ENCODE assay signal across 18 cellular contexts in the genomic region with DNA sequence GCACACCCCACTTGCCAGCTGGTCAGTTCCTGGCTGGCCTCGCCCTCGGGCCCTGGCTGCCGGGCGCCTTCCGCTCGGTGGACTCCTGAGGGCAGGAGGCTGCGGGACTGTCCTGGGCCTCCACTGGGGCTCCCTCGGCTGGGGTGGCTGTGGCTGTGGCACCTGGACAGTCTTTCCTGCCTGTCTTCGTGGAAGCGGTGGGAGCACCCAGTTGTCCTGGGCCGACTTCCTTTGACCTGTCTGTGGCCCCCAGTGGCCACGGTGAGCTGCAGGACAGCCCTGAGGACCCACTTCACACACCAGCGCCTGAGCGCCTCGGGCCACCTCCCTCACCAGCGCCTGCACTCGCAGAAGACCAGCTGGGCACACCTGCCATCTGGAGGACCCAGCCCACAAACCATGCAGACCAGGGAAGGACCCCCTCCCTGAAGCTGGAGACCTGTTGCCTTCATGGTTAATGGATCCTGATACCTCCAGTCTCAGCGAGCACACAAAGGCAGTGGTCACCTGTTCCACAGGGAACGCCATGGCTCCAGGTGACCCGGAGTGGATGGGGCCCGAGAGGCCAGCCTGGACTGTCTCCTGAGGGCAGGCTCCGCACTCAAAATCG. TPM values are rescaled to one million over a fixed set of nuclear protein-coding genes. Genes with fewer than 3 reads are reported as not detected.
A peak's percentile ranks its signal among the peaks of the same experiment; 100 is the strongest.
DNase-seq lines count a peak whose midpoint lies in the region; ATAC-seq, FAIRE-seq and TF ChIP-seq lines count a peak whose summit lies in the region.
"Had no signal": no experiment of that assay in that cellular context is flagged by ENCODE, and none has a peak within 500 bp of the region (broad histone marks: within the 10 kb centered on the region; RNA-seq: fewer than 3 reads in every experiment).

No MANE protein-coding gene starts in this region.

- no peak overlapping the region for H2BK12ac ChIP-seq in neuronal stem cell (ENCODE audit: low read length)

- H3K9me2 ChIP-seq in PC-9 (ENCODE audit: insufficient read depth), result no peaks in the 10 kb centered on the region

- no peak overlapping the region for H3K18ac ChIP-seq in neuronal stem cell (ENCODE audit: low read length)

- no peak overlapping the region for H4K91ac ChIP-seq in neuronal stem cell (ENCODE audit: low read depth, low read length, poor library complexity)

- H2BK5ac ChIP-seq in neuronal stem cell (ENCODE audit: low read length), result peak overlapping the region; percentile 35

- H3K23ac ChIP-seq in neuronal stem cell (ENCODE audit: low read depth, low read length, poor library complexity), result peak overlapping the region; percentile 20

- H2AFZ ChIP-seq in PC-9, result no peak overlapping the region
- no peak overlapping the region for H2AFZ ChIP-seq in neuronal stem cell (ENCODE audit: low read length)
- H2AFZ ChIP-seq: parathyroid adenoma had no signal

- H3K9me3 Mint-ChIP-seq in stimulated activated memory B cell treated with anti-CD40 and anti-IgM and Interleukin-4, amounts not matched to agents 10 μg/mL and 1 μg/mL and 100 μg/mL, for 72 hours, result no peaks in the 10 kb centered on the region
- H3K9me3 Mint-ChIP-seq: activated naive CD4-positive, alpha-beta T cell treated with anti-CD3 and anti-CD28 coated beads, Interleukin-2, amount 10 ng/mL, durations not matched to agents 7 days and 5 days had no signal

- peaks cover 27% of the 10 kb centered on the region for H3K27me3 Mint-ChIP-seq in stimulated activated memory B cell treated with anti-CD40 and anti-IgM and Interleukin-4, amounts not matched to agents 10 μg/mL and 1 μg/mL and 100 μg/mL, for 72 hours

- H3K79me1 ChIP-seq in neuronal stem cell (ENCODE audit: low read depth, low read length), result peaks cover 2% of the 10 kb centered on the region

- no peaks in the 10 kb centered on the region for H3K36me3 ChIP-seq in PC-9 (ENCODE audit: low read depth)
- peaks cover 2 to 28% of the 10 kb centered on the region in 2 donors for H3K36me3 ChIP-seq in neuronal stem cell (replicated peaks in 1 of 2; ENCODE audit: control insufficient read depth in 2 of 2, insufficient read depth in 2 of 2, low read length in 2 of 2)
- no peaks in the 10 kb centered on the region for H3K36me3 ChIP-seq in urinary bladder (ENCODE audit: insufficient read depth)
- H3K36me3 ChIP-seq: cardiac muscle cell had no signal

- WGBS in neuronal stem cell (ENCODE audit: extremely low coverage in 2 of 2, insufficient read length in 2 of 2, insufficient replicate concordance in 1 of 2), 2 donors, result no CpG with 5 or more reads among the region's 23 CpGs
- 87% methylated on average over 23 of the region's 23 CpGs for WGBS in urinary bladder

- H3K4me1 Mint-ChIP-seq in stimulated activated memory B cell treated with anti-CD40 and anti-IgM and Interleukin-4, amounts not matched to agents 10 μg/mL and 1 μg/mL and 100 μg/mL, for 72 hours, result peaks cover 16% of the 10 kb centered on the region

- DNase-seq in PC-9, result no peak
- no peak for DNase-seq in epithelial cell of proximal tubule (ENCODE audit: low read depth)
- no peak for DNase-seq in neuronal stem cell (ENCODE audit: low spot score)
- DNase-seq in GM19239 (ENCODE audit: insufficient read length, low spot score), result no peak
- DNase-seq in NOMO-1 treated with dmso at 0.1 percent for 144 hours (lab: John Stamatoyannopoulos, UW; ENCODE audit: unreplicated experiment), result no peak
- DNase-seq: activated CD4-positive, CD25-positive, alpha-beta regulatory T cell treated with anti-CD3 and anti-CD28 coated beads, Interleukin-2, amount 50 U/mL, for 72 hours; activated CD8-positive, alpha-beta memory T cell treated with anti-CD3 and anti-CD28 coated beads, Interleukin-2, amount 50 U/mL, for 4 hours; activated naive CD4-positive, alpha-beta T cell treated with anti-CD3 and anti-CD28 coated beads, Interleukin-2, amount 10 ng/mL, durations not matched to agents 7 days and 5 days; effector memory CD4-positive, alpha-beta T cell; foreskin melanocyte; NCI-H2081 treated with DMSO at 0.1 percent for 48 hours; stimulated activated CD4-positive, alpha-beta T cell treated with anti-CD3 and anti-CD28 coated beads, Interleukin-15, amount 100 ng/mL, for 24 hours; T-helper 17 cell; testis had no signal

- no TSS peak for BruUV-seq in PC-9 (replicated peaks; lab: Mats Ljungman, UMichigan)

- H4K8ac ChIP-seq in neuronal stem cell (ENCODE audit: low read depth, low read length), result no peak overlapping the region

- no peaks in the 10 kb centered on the region for H3K27me3 ChIP-seq in PC-9 (ENCODE audit: insufficient read depth, low read depth)
- peaks cover 0 to 18% (median 0%) of the 10 kb centered on the region in 3 experiments for H3K27me3 ChIP-seq in neuronal stem cell (ENCODE audit: control insufficient read depth in 3 of 3, insufficient read depth in 3 of 3, low read depth in 1 of 3, low read length in 3 of 3)
- H3K27me3 ChIP-seq: testis had no signal

- H3K27ac Mint-ChIP-seq in stimulated activated memory B cell treated with anti-CD40 and anti-IgM and Interleukin-4, amounts not matched to agents 10 μg/mL and 1 μg/mL and 100 μg/mL, for 72 hours, result no peak overlapping the region
- H3K27ac Mint-ChIP-seq: activated naive CD4-positive, alpha-beta T cell treated with anti-CD3 and anti-CD28 coated beads, Interleukin-2, amount 10 ng/mL, durations not matched to agents 7 days and 5 days; T-helper 17 cell had no signal

- H3K9me3 ChIP-seq in PC-9 (ENCODE audit: insufficient read depth, low read depth), result no peaks in the 10 kb centered on the region
- no peaks in the 10 kb centered on the region for H3K9me3 ChIP-seq in neuronal stem cell (replicated peaks in 1 of 2; ENCODE audit: control insufficient read depth in 2 of 2, insufficient read depth in 1 of 2, low read depth in 1 of 2, low read length in 2 of 2)
- H3K9me3 ChIP-seq: testis had no signal

- H3K4ac ChIP-seq in neuronal stem cell (ENCODE audit: low read length), result no peak overlapping the region

- H3F3A ChIP-seq in PC-9 (ENCODE audit: insufficient read depth, low read depth), result peaks cover 14% of the 10 kb centered on the region; the same call in 1 of the 2 replicates

- no peak for ATAC-seq in stimulated activated memory B cell treated with anti-CD40 and anti-IgM and Interleukin-4, amounts not matched to agents 10 μg/mL and 1 μg/mL and 100 μg/mL, for 72 hours
- ATAC-seq: T-helper 17 cell had no signal

- H3K4me3 ChIP-seq in PC-9 (peak overlapping the region; percentile 84; the same call in 1 of the 2 replicates), epithelial cell of proximal tubule (ENCODE audit: low read depth, low read length) (peak overlapping the region; percentile 67), neuronal stem cell (ENCODE audit: low read length in 2 of 2) (no peak overlapping the region), urinary bladder (ENCODE audit: low read depth, low read length) (no peak overlapping the region)
- H3K4me3 ChIP-seq: cardiac muscle cell, testis had no signal

- H2BK120ac ChIP-seq in neuronal stem cell (ENCODE audit: low read depth, low read length), result no peak overlapping the region

- peaks cover 20% of the 10 kb centered on the region for H3K79me2 ChIP-seq in PC-9 (ENCODE audit: low read depth)
- H3K79me2 ChIP-seq: parathyroid adenoma had no signal

- H3K4me2 ChIP-seq in PC-9 (peak overlapping the region; percentile 93), neuronal stem cell (ENCODE audit: insufficient read depth, low read length, poor library complexity, severe bottlenecking) (no peak overlapping the region)

- no peak overlapping the region for H3K4me3 Mint-ChIP-seq in stimulated activated memory B cell treated with anti-CD40 and anti-IgM and Interleukin-4, amounts not matched to agents 10 μg/mL and 1 μg/mL and 100 μg/mL, for 72 hours
- H3K4me3 Mint-ChIP-seq: activated naive CD4-positive, alpha-beta T cell treated with anti-CD3 and anti-CD28 coated beads, Interleukin-2, amount 10 ng/mL, durations not matched to agents 7 days and 5 days had no signal

- POLR2A ChIA-PET in PC-9 (lab: Charles Lee; ENCODE audit: unreplicated experiment), result interaction anchor here (0.6 to 1.0 kb wide), 2 partner anchors 8 to 140 kb away, joined by 5 to 7 read pairs; partner anchors contain the start of gene TMEM80

- no peak overlapping the region for H3K14ac ChIP-seq in neuronal stem cell (ENCODE audit: low read length)

- no peaks in the 10 kb centered on the region for H3K36me3 Mint-ChIP-seq in stimulated activated memory B cell treated with anti-CD40 and anti-IgM and Interleukin-4, amounts not matched to agents 10 μg/mL and 1 μg/mL and 100 μg/mL, for 72 hours

- intact Hi-C loops in PC-9 (cut with micrococcal nuclease; ENCODE audit: unreplicated experiment), result no loop called here

- H4K20me1 ChIP-seq in PC-9 (ENCODE audit: insufficient read depth), result no peaks in the 10 kb centered on the region; the same call in 1 of the 2 replicates

- no peak overlapping the region for H2AK5ac ChIP-seq in neuronal stem cell (ENCODE audit: low read depth, low read length)

- no peak overlapping the region for H3K9ac ChIP-seq in neuronal stem cell (ENCODE audit: low read depth, low read length, poor library complexity)
- H3K9ac ChIP-seq: parathyroid adenoma had no signal

- TF ChIP-seq CTCF in PC-9 (conservative IDR thresholded peaks at IDR 0.05) (no peak), epithelial cell of proximal tubule (conservative IDR thresholded peaks at IDR 0.05; ENCODE audit: low read depth, low read length) (no peak)

- H3K27ac ChIP-seq in PC-9 (peak overlapping the region; percentile 55), neuronal stem cell (replicated peaks; ENCODE audit: low read length) (no peak overlapping the region), urinary bladder (ENCODE audit: low read depth) (peak overlapping the region; percentile 74)
- H3K27ac ChIP-seq: cardiac muscle cell, parathyroid adenoma had no signal

- FAIRE-seq in GM19239 (lab: Jason Lieb, UNC), result no peak

- H2BK15ac ChIP-seq in neuronal stem cell (ENCODE audit: low read length), result no peak overlapping the region

- CTCF ChIA-PET in PC-9 (lab: Charles Lee), result no interaction called here

- H3K4me1 ChIP-seq in PC-9 (replicated peaks; ENCODE audit: insufficient read depth) (peaks cover 17% of the 10 kb centered on the region), neuronal stem cell (ENCODE audit: control insufficient read depth in 2 of 2, insufficient read depth in 1 of 2, low read depth in 1 of 2, low read length in 2 of 2) (peaks cover 12 to 13% of the 10 kb centered on the region in 2 donors), urinary bladder (ENCODE audit: insufficient read depth) (no peaks in the 10 kb centered on the region)
- H3K4me1 ChIP-seq: parathyroid adenoma had no signal

RNA-seq across cellular contexts. Expression of gene EPS8L2, which starts 1.7 kb away (rescaled TPM):
- total RNA-seq in PC-9 (2021) (228 and 229 TPM in 2 replicates), epithelial cell of proximal tubule (145 and 151 TPM in 2 replicates), urinary bladder (12.4 TPM)
- 6.7 TPM for polyA plus RNA-seq in neuronal stem cell (2013, experiment 1 of 2)
- polyA plus RNA-seq in neuronal stem cell (2013, experiment 2 of 2), result 6.7 TPM
- 23.2 TPM for polyA plus RNA-seq in urinary bladder

RNA-seq across cellular contexts. Expression of gene TMEM80, which starts 8.7 kb away (rescaled TPM):
- 34.0 and 36.6 TPM in 2 replicates for total RNA-seq in PC-9 (2021)
- 10.7 and 20.8 TPM in 2 replicates for total RNA-seq in epithelial cell of proximal tubule
- 20.9 TPM for polyA plus RNA-seq in neuronal stem cell (2013, experiment 1 of 2)
- 21.7 TPM for polyA plus RNA-seq in neuronal stem cell (2013, experiment 2 of 2)
- total RNA-seq in urinary bladder, result 10.8 TPM
- polyA plus RNA-seq in urinary bladder, result 36.8 TPM

RNA-seq across cellular contexts. Expression of gene DEAF1, which starts 9.3 kb away (rescaled TPM):
- 36.9 and 44.4 TPM in 2 replicates for total RNA-seq in PC-9 (2021)
- total RNA-seq in epithelial cell of proximal tubule, result 38.2 and 40.4 TPM in 2 replicates
- 37.2 TPM for polyA plus RNA-seq in neuronal stem cell (2013, experiment 1 of 2)
- polyA plus RNA-seq in neuronal stem cell (2013, experiment 2 of 2), result 37.3 TPM
- 14.9 TPM for total RNA-seq in urinary bladder
- polyA plus RNA-seq in urinary bladder, result 29.7 TPM

RNA-seq across cellular contexts. Expression of gene TALDO1, which starts 43.0 kb away (rescaled TPM):
- total RNA-seq in PC-9 (2021) (434 and 446 TPM in 2 replicates), epithelial cell of proximal tubule (332 and 365 TPM in 2 replicates), urinary bladder (62.9 TPM)
- 111 TPM for polyA plus RNA-seq in neuronal stem cell (2013, experiment 1 of 2)
- 112 TPM for polyA plus RNA-seq in neuronal stem cell (2013, experiment 2 of 2)
- 201 TPM for polyA plus RNA-seq in urinary bladder

Comparison
In these comparisons a context has a peak if more than half of its experiments do, and no peak if none do; other contexts are left out.
1. H3K4me3 ChIP-seq: peak in PC-9 (single experiment) and epithelial cell of proximal tubule (single experiment); none in neuronal stem cell (0 of 2) and urinary bladder (single experiment).
2. RNA of gene EPS8L2, which starts 1.7 kb away (total RNA-seq): 228 to 229 TPM in PC-9 and 145 to 151 TPM in epithelial cell of proximal tubule; 12.4 TPM in urinary bladder (single experiment); every median in the first group is over 10 times any median in the second.